Comparison of ENCODE assay signal across 9 cellular contexts in genomic region chr19:35216833-35217707, GRCh38. TPM values are rescaled to one million over a fixed set of nuclear protein-coding genes. Genes with fewer than 3 reads are reported as not detected.
DNase-seq lines count a peak whose midpoint lies in the region; ATAC-seq, FAIRE-seq and TF ChIP-seq lines count a peak whose summit lies in the region.
"Had no signal": no experiment of that assay in that cellular context is flagged by ENCODE, and none has a peak within 500 bp of the region (broad histone marks: within the 10 kb centered on the region; RNA-seq: fewer than 3 reads in every experiment).

No MANE protein-coding gene starts in this region.

- H3K4me1 ChIP-seq in BLaER1 treated with 17β-estradiol and CSF1 and Interleukin-3, amounts not matched to agents 10 nM and 100 nM: peaks cover 54 to 82% (median 58%) of the 10 kb centered on the region in 10 experiments
- H3K4me1 ChIP-seq in gastroesophageal sphincter: peaks cover 0 to 20% (median 15%) of the 10 kb centered on the region in 3 donors

- H3K27me3 ChIP-seq in BLaER1 treated with 17β-estradiol and CSF1 and Interleukin-3, amounts not matched to agents 10 nM and 100 nM: no peaks in the 10 kb centered on the region
- H3K27me3 ChIP-seq in gastroesophageal sphincter: no peaks in the 10 kb centered on the region

- 61 to 65% methylated on average over 3 of the region's 3 CpGs for WGBS in gastroesophageal sphincter (ENCODE audit: low coverage in 1 of 2), 2 donors

- peaks cover 10 to 38% (median 22%) of the 10 kb centered on the region in 11 experiments; a peak in 20 of 22 replicates for H3K9me3 ChIP-seq in BLaER1 treated with 17β-estradiol and CSF1 and Interleukin-3, amounts not matched to agents 10 nM and 100 nM (replicated peaks in 1 of 11)
- H3K9me3 ChIP-seq in gastroesophageal sphincter: peaks cover 0 to 18% (median 0%) of the 10 kb centered on the region in 3 donors

- peak overlapping the region in 2 of 11 experiments; percentile 46 to 50; a peak in 2 of 22 replicates for H3K9ac ChIP-seq in BLaER1 treated with 17β-estradiol and CSF1 and Interleukin-3, amounts not matched to agents 10 nM and 100 nM

- FAIRE-seq in GM12891 (lab: Jason Lieb, UNC) (peak; percentile 9), GM12892 (lab: Jason Lieb, UNC) (no peak)

- no peak overlapping the region for H3K4me3 Mint-ChIP-seq in activated B cell treated with CpG ODN at 0.5 μM for 24 hours

- TF ChIP-seq CTCF in activated B cell treated with CpG ODN at 0.5 μM for 24 hours (IDR thresholded peaks at IDR 0.05) (no peak), gastroesophageal sphincter (IDR thresholded peaks at IDR 0.05) (no peak)

- ATAC-seq in activated B cell treated with CpG ODN at 0.5 μM for 24 hours (ENCODE audit: low read depth) (no peak), gastroesophageal sphincter (peak; percentile 23), HG03159 (IDR thresholded peaks at IDR 0.05; ENCODE audit: unreplicated experiment) (no peak)

- intact Hi-C loops in activated B cell treated with CpG ODN at 0.5 μM for 24 hours (cut with micrococcal nuclease): loop anchor here (1.0 kb wide), 2 partner anchors 103 to 150 kb away; no protein-coding TSS in a partner anchor

- TF ChIP-seq EP300 in gastroesophageal sphincter (IDR thresholded peaks at IDR 0.05): no peak

- H3K27ac Mint-ChIP-seq in activated B cell treated with CpG ODN at 0.5 μM for 24 hours: peak overlapping the region; percentile 98

- no peaks in the 10 kb centered on the region for H3K36me3 ChIP-seq in BLaER1 treated with 17β-estradiol and CSF1 and Interleukin-3, amounts not matched to agents 10 nM and 100 nM
- H3K36me3 ChIP-seq in gastroesophageal sphincter: no peaks in the 10 kb centered on the region

- H3K4me2 ChIP-seq in BLaER1 treated with 17β-estradiol and CSF1 and Interleukin-3, amounts not matched to agents 10 nM and 100 nM: peak overlapping the region in 10 of 11 experiments; percentile 4 to 97 (median 28); a peak in 11 of 22 replicates

- CTCF ChIA-PET in activated B cell treated with CpG ODN at 0.5 μM for 24 hours (lab: Charles Lee): interaction anchor here (0.8 to 3.1 kb wide), 10 partner anchors 11 to 150 kb away, joined by 3 to 27 read pairs (median 4); partner anchors contain the start of genes FXYD3, FXYD5 and FXYD7

- no peaks in the 10 kb centered on the region for H4K20me1 ChIP-seq in BLaER1 treated with 17β-estradiol and CSF1 and Interleukin-3, amounts not matched to agents 10 nM and 100 nM

- no peaks in the 10 kb centered on the region for H3K27me3 Mint-ChIP-seq in activated B cell treated with CpG ODN at 0.5 μM for 24 hours

- TF ChIP-seq POLR2A in GM12891 (IDR thresholded peaks at IDR 0.05; ENCODE audit: low read depth, low read length): no peak
- TF ChIP-seq POLR2A in gastroesophageal sphincter (IDR thresholded peaks at IDR 0.05): no peak
- TF ChIP-seq POLR2A in GM12892 (IDR thresholded peaks at IDR 0.05; ENCODE audit: low read depth, low read length): no peak

- DNase-seq in GM12891 (ENCODE audit: insufficient read length, low spot score) (no peak), activated B cell treated with CpG ODN at 0.5 μM for 24 hours (no peak), COLO829 (ENCODE audit: low spot score) (no peak), GM12892 (ENCODE audit: insufficient read length) (no peak)
- DNase-seq in NK-92 treated with Interleukin-12 subunit alpha and Interleukin-12 subunit beta, amount 100 ng/mL, for 24 hours (lab: John Stamatoyannopoulos, UW): no peak
- DNase-seq: IMR-90 had no signal

- no peaks in the 10 kb centered on the region for H3K9me3 Mint-ChIP-seq in activated B cell treated with CpG ODN at 0.5 μM for 24 hours

- peak overlapping the region in 1 of 10 experiments; percentile 18; a peak in 1 of 20 replicates for H3K4me3 ChIP-seq in BLaER1 treated with 17β-estradiol and CSF1 and Interleukin-3, amounts not matched to agents 10 nM and 100 nM
- no peak overlapping the region for H3K4me3 ChIP-seq in gastroesophageal sphincter

- peaks cover 52% of the 10 kb centered on the region for H3K4me1 Mint-ChIP-seq in activated B cell treated with CpG ODN at 0.5 μM for 24 hours

- H3K27ac ChIP-seq in BLaER1 treated with 17β-estradiol and CSF1 and Interleukin-3, amounts not matched to agents 10 nM and 100 nM: peak overlapping the region in 9 of 11 experiments; percentile 3 to 76 (median 39); a peak in 13 of 22 replicates
- no peak overlapping the region for H3K27ac ChIP-seq in gastroesophageal sphincter

- no peaks in the 10 kb centered on the region for H3K36me3 Mint-ChIP-seq in activated B cell treated with CpG ODN at 0.5 μM for 24 hours (ENCODE audit: low read depth)

- POLR2A ChIA-PET in activated B cell treated with CpG ODN at 0.5 μM for 24 hours (lab: Charles Lee): interaction anchor here (0.7 to 6.8 kb wide), 5 partner anchors 11 to 75 kb away, joined by 4 to 63 read pairs (median 18); partner anchors contain the start of gene FXYD5

TF ChIP-seq in GM12891, 5 proteins besides CTCF, POLR2A, EP300 and RAD21:
- TF ChIP-seq SPI1 (IDR thresholded peaks at IDR 0.05; ENCODE audit: low read depth, low read length) (no peak), POLR2AphosphoS5 (IDR thresholded peaks at IDR 0.05; ENCODE audit: low read depth, low read length) (no peak), TAF1 (IDR thresholded peaks at IDR 0.05; ENCODE audit: low read depth, low read length) (no peak), PAX5 (IDR thresholded peaks at IDR 0.05; ENCODE audit: insufficient read depth, low read length, severe bottlenecking) (no peak), POU2F2 (IDR thresholded peaks at IDR 0.05; ENCODE audit: low read depth, low read length) (no peak)

RNA-seq across cellular contexts. Expression of gene FAM187B, which starts 11.5 kb away (rescaled TPM):
- polyA plus RNA-seq in GM12891 (2012; ENCODE audit: low read depth, missing spikeins): not detected
- total RNA-seq in activated B cell treated with CpG ODN at 0.5 μM for 24 hours (not detected in 2 replicates), gastroesophageal sphincter (not detected)
- polyA plus RNA-seq in GM12892 (2012; ENCODE audit: missing spikeins): not detected
- total RNA-seq: IMR-90 had no signal
- polyA plus RNA-seq: IMR-90 had no signal

RNA-seq across cellular contexts. Expression of gene LSR, which starts 31.7 kb away (rescaled TPM):
- 17.5 TPM for polyA plus RNA-seq in GM12891 (2012; ENCODE audit: low read depth, missing spikeins)
- total RNA-seq in activated B cell treated with CpG ODN at 0.5 μM for 24 hours (16.4 and 18.0 TPM in 2 replicates), gastroesophageal sphincter (1 to 10 TPM; 3.3 to 6.6 (median 5.2) TPM)
- 12.7 TPM for polyA plus RNA-seq in GM12892 (2012; ENCODE audit: missing spikeins)

RNA-seq across cellular contexts. Expression of gene USF2, which starts 51.7 kb away (rescaled TPM):
- 109 TPM for polyA plus RNA-seq in GM12891 (2012; ENCODE audit: low read depth, missing spikeins)
- 233 and 236 TPM in 2 replicates for total RNA-seq in activated B cell treated with CpG ODN at 0.5 μM for 24 hours
- 100 to 1,000 TPM in 1 of 4 donors, 10 to 100 TPM in 3; 75.1 to 137 (median 93.0) TPM for total RNA-seq in gastroesophageal sphincter
- polyA plus RNA-seq in GM12892 (2012; ENCODE audit: missing spikeins): 122 TPM

Comparison
In these comparisons a context has a peak if more than half of its experiments do, and no peak if none do; other contexts are left out.
1. H3K27ac ChIP-seq: peak in BLaER1 treated with 17β-estradiol and CSF1 and Interleukin-3, amounts not matched to agents 10 nM and 100 nM (9 of 11); none in gastroesophageal sphincter (0 of 4).